ENCODE assay signal across 34 cellular contexts in genomic region chr3:60772584-60772983, GRCh38.
"Had no signal": no experiment of that assay in that cellular context is flagged by ENCODE, and none has a peak within 500 bp of the region (broad histone marks: within the 10 kb centered on the region; RNA-seq: fewer than 3 reads in every experiment).

No MANE protein-coding gene starts in this region.

- H3K4me3 Mint-ChIP-seq: activated CD4-positive, alpha-beta memory T cell treated with anti-CD3 and anti-CD28 coated beads for 36 hours; activated CD4-positive, alpha-beta T cell treated with anti-CD3 and anti-CD28 coated beads, Interleukin-2, amount 10 ng/mL, durations not matched to agents 24 days and 14 days; activated T-helper 1 cell treated with anti-CD3 and anti-CD28 coated beads, Interleukin-12 subunit alpha, Interleukin-12 subunit beta, Interleukin-2, Interleukin-4 antibody, amounts not matched to agents 30 ng/mL and 10 ng/mL and 1 ng/mL, durations not matched to agents 14 hours and 24 hours and 36 hours; effector memory CD8-positive, alpha-beta T cell; memory B cell; naive thymus-derived CD8-positive, alpha-beta T cell; neural crest cell; stimulated activated memory B cell treated with anti-CD40 and anti-IgM and Interleukin-4, amounts not matched to agents 10 μg/mL and 1 μg/mL and 100 μg/mL, for 72 hours; stimulated activated naive CD8-positive, alpha-beta T cell treated with anti-CD3 and anti-CD28 coated beads, Interleukin-15, amount 100 ng/mL, for 72 hours had no signal

- H3K27ac ChIP-seq: brain microvascular endothelial cell, gastroesophageal sphincter, pancreas, prostate gland, skin epidermis, upper lobe of left lung, vagina, VCaP had no signal

- H3K4me1 ChIP-seq: gastroesophageal sphincter, pancreas, prostate gland, upper lobe of left lung, vagina had no signal

- H3K27me3 Mint-ChIP-seq: activated CD4-positive, alpha-beta memory T cell treated with anti-CD3 and anti-CD28 coated beads for 36 hours; activated CD4-positive, alpha-beta T cell treated with anti-CD3 and anti-CD28 coated beads, Interleukin-2, amount 10 ng/mL, durations not matched to agents 24 days and 14 days; effector memory CD8-positive, alpha-beta T cell; memory B cell; naive thymus-derived CD8-positive, alpha-beta T cell; stimulated activated memory B cell treated with anti-CD40 and anti-IgM and Interleukin-4, amounts not matched to agents 10 μg/mL and 1 μg/mL and 100 μg/mL, for 72 hours; stimulated activated naive CD8-positive, alpha-beta T cell treated with anti-CD3 and anti-CD28 coated beads, Interleukin-15, amount 100 ng/mL, for 72 hours had no signal

- H3K27me3 ChIP-seq: brain microvascular endothelial cell, gastroesophageal sphincter, pancreas, upper lobe of left lung, vagina had no signal

- H3K27ac Mint-ChIP-seq: activated CD4-positive, alpha-beta memory T cell treated with anti-CD3 and anti-CD28 coated beads for 36 hours; activated CD4-positive, alpha-beta T cell treated with anti-CD3 and anti-CD28 coated beads, Interleukin-2, amount 10 ng/mL, durations not matched to agents 24 days and 14 days; activated T-helper 1 cell treated with anti-CD3 and anti-CD28 coated beads, Interleukin-12 subunit alpha, Interleukin-12 subunit beta, Interleukin-2, Interleukin-4 antibody, amounts not matched to agents 30 ng/mL and 10 ng/mL and 1 ng/mL, durations not matched to agents 14 hours and 24 hours and 36 hours; effector memory CD8-positive, alpha-beta T cell; memory B cell; naive thymus-derived CD8-positive, alpha-beta T cell; stimulated activated memory B cell treated with anti-CD40 and anti-IgM and Interleukin-4, amounts not matched to agents 10 μg/mL and 1 μg/mL and 100 μg/mL, for 72 hours; stimulated activated naive CD8-positive, alpha-beta T cell treated with anti-CD3 and anti-CD28 coated beads, Interleukin-15, amount 100 ng/mL, for 72 hours had no signal

- ATAC-seq: activated CD4-positive, CD25-positive, alpha-beta regulatory T cell treated with anti-CD3 and anti-CD28 coated beads, Interleukin-2, amount 50 U/mL, for 24 hours; effector memory CD8-positive, alpha-beta T cell; gastroesophageal sphincter; naive thymus-derived CD8-positive, alpha-beta T cell; pancreas; sciatic nerve; stimulated activated memory B cell treated with anti-CD40 and anti-IgM and Interleukin-4, amounts not matched to agents 10 μg/mL and 1 μg/mL and 100 μg/mL, for 72 hours; stimulated activated naive CD8-positive, alpha-beta T cell treated with anti-CD3 and anti-CD28 coated beads, Interleukin-15, amount 100 ng/mL, for 72 hours had no signal

- H3K36me3 Mint-ChIP-seq: activated CD4-positive, alpha-beta memory T cell treated with anti-CD3 and anti-CD28 coated beads for 36 hours had no signal

- H3K9me3 ChIP-seq: gastroesophageal sphincter, pancreas, prostate gland, vagina had no signal

- H3K4me1 Mint-ChIP-seq: activated CD4-positive, alpha-beta T cell treated with anti-CD3 and anti-CD28 coated beads, Interleukin-2, amount 10 ng/mL, durations not matched to agents 24 days and 14 days; memory B cell; naive thymus-derived CD8-positive, alpha-beta T cell; neural crest cell; stimulated activated memory B cell treated with anti-CD40 and anti-IgM and Interleukin-4, amounts not matched to agents 10 μg/mL and 1 μg/mL and 100 μg/mL, for 72 hours; stimulated activated naive CD8-positive, alpha-beta T cell treated with anti-CD3 and anti-CD28 coated beads, Interleukin-15, amount 100 ng/mL, for 72 hours had no signal

- FAIRE-seq: astrocyte, endothelial cell of umbilical vein, pancreas, TTC549 had no signal

- H3K36me3 ChIP-seq: brain microvascular endothelial cell, gastroesophageal sphincter, pancreas, prostate gland, upper lobe of left lung, vagina had no signal

- DNase-seq: activated CD4-positive, alpha-beta memory T cell treated with anti-CD3 and anti-CD28 coated beads for 36 hours; activated CD4-positive, alpha-beta T cell treated with anti-CD3 and anti-CD28 coated beads, Interleukin-2, amount 10 ng/mL, durations not matched to agents 24 days and 14 days; activated CD8-positive, alpha-beta memory T cell treated with anti-CD3 and anti-CD28 coated beads, Interleukin-2, amount 50 U/mL, for 4 hours; activated gamma-delta T cell; activated naive CD4-positive, alpha-beta T cell treated with anti-CD3 and anti-CD28 coated beads, Interleukin-2, amount 50 U/mL, for 16 hours; activated T-cell treated with anti-CD3 and anti-CD28 coated beads, Interleukin-2, amount 50 U/mL, for 1 hour; amniotic stem cell; brain microvascular endothelial cell; cortex of kidney; effector memory CD8-positive, alpha-beta T cell; hippocampal formation; naive thymus-derived CD8-positive, alpha-beta T cell; nucleus accumbens; pancreas; retina; stimulated activated CD4-positive, alpha-beta T cell treated with anti-CD3 and anti-CD28 coated beads, Interleukin-4, amount 100 ng/mL, for 4 hours; stimulated activated CD8-positive, alpha-beta memory T cell treated with anti-CD3 and anti-CD28 coated beads, Interleukin-4, amount 100 ng/mL, for 48 hours; stimulated activated naive CD8-positive, alpha-beta T cell treated with anti-CD3 and anti-CD28 coated beads, Interleukin-15, amount 100 ng/mL, for 72 hours; substantia nigra; upper lobe of left lung had no signal

- H3K4me3 ChIP-seq: gastroesophageal sphincter, pancreas, prostate gland, skin epidermis, upper lobe of left lung, vagina had no signal
